ENCODE assay signal across 10 cellular contexts in genomic region chr20:61378694-61379093, GRCh38.
"Had no signal": no experiment of that assay in that cellular context is flagged by ENCODE, and none has a peak within 500 bp of the region (broad histone marks: within the 10 kb centered on the region; RNA-seq: fewer than 3 reads in every experiment).

No MANE protein-coding gene starts in this region.

- H3K36me3 ChIP-seq: HAP-1 had no signal

- H3K27ac ChIP-seq: GM23248, HL-60 had no signal

- H3K27ac Mint-ChIP-seq: HFFc6 had no signal

- H3K4me1 ChIP-seq: HAP-1 had no signal

- DNase-seq: GM23248, GOT3, H7, HFFc6, IMR-90, KG1 had no signal

- ATAC-seq: HCT116, K562 had no signal

- H3K9ac ChIP-seq: GM23248 had no signal

- H2AFZ ChIP-seq: GM23248 had no signal

- H3K4me3 Mint-ChIP-seq: HFFc6 had no signal

- H3K4me3 ChIP-seq: GM23248, HAP-1, K562 had no signal

- H3K9me3 ChIP-seq: HAP-1 had no signal

- FAIRE-seq: K562 had no signal
